Comparison of ENCODE assay signal across 1 cellular context in the genomic region with DNA sequence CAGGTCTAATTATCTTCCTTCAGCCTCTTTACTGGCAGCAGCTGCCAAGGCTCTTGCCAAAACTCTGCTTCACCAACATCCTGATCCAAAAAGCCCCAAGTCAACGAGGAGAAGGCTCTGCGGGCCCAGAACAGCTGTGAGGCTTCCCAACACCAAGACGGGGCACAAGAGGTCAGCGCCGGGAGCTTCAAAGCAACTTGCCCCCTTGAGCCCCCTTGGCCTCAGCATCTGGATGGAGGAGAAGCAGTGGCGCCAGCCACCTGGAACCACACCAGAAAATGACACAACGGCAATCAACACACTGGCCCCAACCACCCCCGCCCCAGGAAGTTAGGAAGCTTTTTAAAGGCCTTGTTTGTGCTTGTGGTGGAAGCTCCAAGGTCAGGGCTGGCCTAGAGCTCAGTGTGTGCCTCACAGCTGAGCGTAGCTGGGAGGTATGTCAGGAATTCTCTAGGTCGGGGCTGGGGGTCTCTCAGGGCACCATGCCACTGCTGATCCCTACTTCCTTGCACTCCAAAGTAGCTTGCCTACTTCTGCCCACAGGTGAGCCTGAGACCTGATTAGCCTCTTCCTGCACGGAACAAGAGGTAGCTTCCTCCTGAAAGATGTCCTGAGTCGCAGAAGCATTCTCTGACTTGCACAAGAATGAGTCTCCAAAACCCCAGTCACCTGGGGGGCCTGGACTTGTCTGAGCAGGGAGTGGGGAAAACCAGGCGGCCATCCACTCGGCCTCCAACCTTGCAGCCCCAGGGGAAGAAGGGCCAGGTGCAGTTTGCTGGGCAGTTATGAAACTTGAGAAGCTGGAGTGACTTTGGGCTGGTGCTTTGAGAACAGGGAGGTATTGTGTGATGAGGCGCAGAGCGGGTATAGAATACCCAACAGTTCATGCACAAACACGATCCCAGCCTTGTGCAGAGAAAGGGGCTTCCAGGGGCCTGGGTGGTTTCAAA.
A peak's percentile ranks its signal among the peaks of the same experiment; 100 is the strongest.
TF ChIP-seq lines count a peak whose summit lies in the region.

No MANE protein-coding gene starts in this region.

TF ChIP-seq in HepG2, 621 proteins besides CTCF, POLR2A, EP300 and RAD21 (continued from another document and continues in another):
- TF ChIP-seq PHF5A (CRISPR knock-in tag; IDR thresholded peaks at IDR 0.05; ENCODE audit: low read depth, unreplicated experiment) (no peak), ZSCAN5A (CRISPR knock-in tag; IDR thresholded peaks at IDR 0.05; ENCODE audit: borderline replicate concordance) (0 out of 2 replicates have a peak, but pooled peaks have one; percentile 74), ZNF432 (CRISPR knock-in tag; IDR thresholded peaks at IDR 0.05; ENCODE audit: borderline replicate concordance) (no peak), ZNF660 (CRISPR knock-in tag; IDR thresholded peaks at IDR 0.05; ENCODE audit: borderline replicate concordance, low read depth) (no peak), CBFB (CRISPR knock-in tag; IDR thresholded peaks at IDR 0.05) (0 out of 2 replicates have a peak, but pooled peaks have one; percentile 46), DPF2 (CRISPR knock-in tag; IDR thresholded peaks at IDR 0.05; ENCODE audit: borderline replicate concordance, low read depth) (peak; percentile 45; the same call in 1 of the 2 replicates), ZNF570 (CRISPR knock-in tag; IDR thresholded peaks at IDR 0.05; ENCODE audit: borderline replicate concordance) (no peak), ZBTB7A (CRISPR knock-in tag; IDR thresholded peaks at IDR 0.05) (peak; percentile 83; the same call in 1 of the 2 replicates), SP1 (IDR thresholded peaks at IDR 0.05) (no peak), SP1 (CRISPR knock-in tag; IDR thresholded peaks at IDR 0.05) (no peak), ZNF207 (IDR thresholded peaks at IDR 0.05; ENCODE audit: borderline replicate concordance) (no peak), TERF1 (CRISPR knock-in tag; IDR thresholded peaks at IDR 0.05) (no peak), ZNF121 (CRISPR knock-in tag; IDR thresholded peaks at IDR 0.05) (no peak; the same call in 1 of the 2 replicates), ARID2 (CRISPR knock-in tag; IDR thresholded peaks at IDR 0.05; ENCODE audit: borderline replicate concordance) (peak; percentile 78), HMG20A (CRISPR knock-in tag; IDR thresholded peaks at IDR 0.05; ENCODE audit: borderline replicate concordance) (peak; percentile 61; the same call in 1 of the 2 replicates), TEAD3 (CRISPR knock-in tag; optimal IDR thresholded peaks at IDR 0.05; ENCODE audit: borderline replicate concordance) (peak; percentile 95), RORA (CRISPR knock-in tag; IDR thresholded peaks at IDR 0.05) (no peak), REST (IDR thresholded peaks at IDR 0.05; ENCODE audit: borderline replicate concordance in 1 of 2, low read depth in 1 of 2, low read length in 2 of 2) (0 out of 4 replicates have a peak, but pooled peaks of 1 of the 2 experiments have one; percentile 12), ZNF552 (CRISPR knock-in tag; IDR thresholded peaks at IDR 0.05; ENCODE audit: borderline replicate concordance) (no peak), ZNF225 (CRISPR knock-in tag; IDR thresholded peaks at IDR 0.05) (no peak), ZNF746 (CRISPR knock-in tag; IDR thresholded peaks at IDR 0.05) (peak; percentile 62; the same call in 1 of the 2 replicates), FLYWCH1 (CRISPR knock-in tag; IDR thresholded peaks at IDR 0.05) (no peak), RCOR2 (CRISPR knock-in tag; IDR thresholded peaks at IDR 0.05) (no peak), GABPA (IDR thresholded peaks at IDR 0.05; ENCODE audit: low read depth, low read length) (no peak), GABPA (CRISPR knock-in tag; IDR thresholded peaks at IDR 0.05; ENCODE audit: low read depth) (no peak; the same call in 1 of the 2 replicates), ZNF331 (CRISPR knock-in tag; IDR thresholded peaks at IDR 0.05) (peak; percentile 45; the same call in 1 of the 2 replicates), ATAD3A (CRISPR knock-in tag; IDR thresholded peaks at IDR 0.05) (no peak), ZBTB33 (CRISPR knock-in tag; IDR thresholded peaks at IDR 0.05) (no peak), PREB (CRISPR knock-in tag; IDR thresholded peaks at IDR 0.05) (no peak), ZNF232 (CRISPR knock-in tag; IDR thresholded peaks at IDR 0.05; ENCODE audit: borderline replicate concordance) (no peak), ZNF530 (CRISPR knock-in tag; IDR thresholded peaks at IDR 0.05; ENCODE audit: low read depth) (no peak), RAD51 (IDR thresholded peaks at IDR 0.05; ENCODE audit: borderline replicate concordance) (no peak), AGO1 (IDR thresholded peaks at IDR 0.05; ENCODE audit: low read depth, low read length, poor library complexity, severe bottlenecking) (no peak), CREM (IDR thresholded peaks at IDR 0.05) (peak; percentile 60; the same call in 1 of the 2 replicates), CREM (CRISPR knock-in tag; IDR thresholded peaks at IDR 0.05) (no peak), SALL2 (CRISPR knock-in tag; IDR thresholded peaks at IDR 0.05) (no peak), ZNF256 (CRISPR knock-in tag; conservative IDR thresholded peaks at IDR 0.05) (no peak), ZSCAN21 (CRISPR knock-in tag; IDR thresholded peaks at IDR 0.05; ENCODE audit: borderline replicate concordance) (0 out of 2 replicates have a peak, but pooled peaks have one; percentile 29), IKZF4 (CRISPR knock-in tag; IDR thresholded peaks at IDR 0.05; ENCODE audit: borderline replicate concordance, low read depth, not compliant biosample characterization) (no peak), ZNF510 (CRISPR knock-in tag; IDR thresholded peaks at IDR 0.05; ENCODE audit: low read depth) (0 out of 2 replicates have a peak, but pooled peaks have one; percentile 59), TBL1XR1 (IDR thresholded peaks at IDR 0.05; ENCODE audit: borderline replicate concordance, low read length, partially characterized antibody) (no peak), GLI4 (CRISPR knock-in tag; IDR thresholded peaks at IDR 0.05; ENCODE audit: borderline replicate concordance) (no peak), ZNF337 (CRISPR knock-in tag; IDR thresholded peaks at IDR 0.05; ENCODE audit: borderline replicate concordance, low read depth) (no peak), SIN3B (IDR thresholded peaks at IDR 0.05; ENCODE audit: low read length) (no peak), ZBTB8A (CRISPR knock-in tag; IDR thresholded peaks at IDR 0.05; ENCODE audit: borderline replicate concordance, low read depth) (no peak), HIVEP1 (CRISPR knock-in tag; IDR thresholded peaks at IDR 0.05) (0 out of 2 replicates have a peak, but pooled peaks have one; percentile 32), KLF12 (CRISPR knock-in tag; IDR thresholded peaks at IDR 0.05; ENCODE audit: borderline replicate concordance) (no peak), ISL2 (CRISPR knock-in tag; IDR thresholded peaks at IDR 0.05) (no peak; the same call in 1 of the 2 replicates), IRX3 (CRISPR knock-in tag; IDR thresholded peaks at IDR 0.05; ENCODE audit: borderline replicate concordance, low read depth) (no peak)
- TF ChIP-seq, protein P1, sequence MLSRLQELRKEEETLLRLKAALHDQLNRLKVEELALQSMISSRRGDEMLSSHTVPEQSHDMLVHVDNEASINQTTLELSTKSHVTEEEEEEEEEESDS (CRISPR knock-in tag; IDR thresholded peaks at IDR 0.05; ENCODE audit: borderline replicate concordance): no peak
- TF ChIP-seq, protein P2, sequence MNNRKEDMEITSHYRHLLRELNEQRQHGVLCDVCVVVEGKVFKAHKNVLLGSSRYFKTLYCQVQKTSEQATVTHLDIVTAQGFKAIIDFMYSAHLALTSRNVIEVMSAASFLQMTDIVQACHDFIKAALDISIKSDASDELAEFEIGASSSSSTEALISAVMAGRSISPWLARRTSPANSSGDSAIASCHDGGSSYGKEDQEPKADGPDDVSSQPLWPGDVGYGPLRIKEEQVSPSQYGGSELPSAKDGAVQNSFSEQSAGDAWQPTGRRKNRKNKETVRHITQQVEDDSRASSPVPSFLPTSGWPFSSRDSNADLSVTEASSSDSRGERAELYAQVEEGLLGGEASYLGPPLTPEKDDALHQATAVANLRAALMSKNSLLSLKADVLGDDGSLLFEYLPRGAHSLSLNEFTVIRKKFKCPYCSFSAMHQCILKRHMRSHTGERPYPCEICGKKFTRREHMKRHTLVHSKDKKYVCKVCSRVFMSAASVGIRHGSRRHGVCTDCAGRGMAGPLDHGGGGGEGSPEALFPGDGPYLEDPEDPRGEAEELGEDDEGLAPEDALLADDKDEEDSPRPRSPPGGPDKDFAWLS (CRISPR knock-in tag; IDR thresholded peaks at IDR 0.05; ENCODE audit: borderline replicate concordance): no peak
- TF ChIP-seq, protein P3, sequence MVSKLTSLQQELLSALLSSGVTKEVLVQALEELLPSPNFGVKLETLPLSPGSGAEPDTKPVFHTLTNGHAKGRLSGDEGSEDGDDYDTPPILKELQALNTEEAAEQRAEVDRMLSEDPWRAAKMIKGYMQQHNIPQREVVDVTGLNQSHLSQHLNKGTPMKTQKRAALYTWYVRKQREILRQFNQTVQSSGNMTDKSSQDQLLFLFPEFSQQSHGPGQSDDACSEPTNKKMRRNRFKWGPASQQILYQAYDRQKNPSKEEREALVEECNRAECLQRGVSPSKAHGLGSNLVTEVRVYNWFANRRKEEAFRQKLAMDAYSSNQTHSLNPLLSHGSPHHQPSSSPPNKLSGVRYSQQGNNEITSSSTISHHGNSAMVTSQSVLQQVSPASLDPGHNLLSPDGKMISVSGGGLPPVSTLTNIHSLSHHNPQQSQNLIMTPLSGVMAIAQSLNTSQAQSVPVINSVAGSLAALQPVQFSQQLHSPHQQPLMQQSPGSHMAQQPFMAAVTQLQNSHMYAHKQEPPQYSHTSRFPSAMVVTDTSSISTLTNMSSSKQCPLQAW (CRISPR knock-in tag; IDR thresholded peaks at IDR 0.05): no peak; the same call in 1 of the 2 replicates
